In the genomic region with DNA sequence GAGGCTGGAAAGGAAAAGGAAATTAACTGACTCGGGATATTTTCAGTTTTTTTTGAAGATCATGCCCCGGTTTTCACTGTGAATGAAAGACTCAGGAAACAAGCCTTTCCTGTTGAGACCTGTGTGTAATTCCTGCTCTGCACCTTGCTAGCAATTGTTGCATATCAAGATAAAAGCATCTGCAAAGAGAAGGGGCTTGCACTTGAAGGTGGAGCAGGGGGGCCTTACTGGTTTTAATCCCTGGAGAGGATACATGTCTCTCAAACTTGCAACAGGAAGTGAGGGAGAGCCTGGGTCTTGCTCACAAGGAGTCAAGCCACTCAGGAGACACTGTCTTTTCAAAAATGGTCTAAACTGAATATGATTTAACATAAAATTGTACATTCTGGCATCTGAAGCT, we compare ENCODE assay signal across 13 cellular contexts.
A peak's percentile ranks its signal among the peaks of the same experiment; 100 is the strongest.
DNase-seq lines count a peak whose midpoint lies in the region; TF ChIP-seq lines count a peak whose summit lies in the region.
"Had no signal": no experiment of that assay in that cellular context is flagged by ENCODE, and none has a peak within 500 bp of the region (broad histone marks: within the 10 kb centered on the region; RNA-seq: fewer than 3 reads in every experiment).

No MANE protein-coding gene starts in this region.

- no peaks in the 10 kb centered on the region for H3K9me2 ChIP-seq in SU-DHL-6 (replicated peaks; ENCODE audit: insufficient read depth, low read length)
- H3K9me2 ChIP-seq in SK-N-SH = no peaks in the 10 kb centered on the region

- H3K4me2 ChIP-seq in SU-DHL-6 (ENCODE audit: low read depth, low read length, poor library complexity, severe bottlenecking) (peak overlapping the region; percentile 3), SK-N-SH (no peak overlapping the region)

- no peaks in the 10 kb centered on the region for H3K36me3 ChIP-seq in CD8-positive, alpha-beta memory T cell (ENCODE audit: insufficient read depth, low read length)
- no peaks in the 10 kb centered on the region for H3K36me3 ChIP-seq in SU-DHL-6 (ENCODE audit: low read length)
- no peaks in the 10 kb centered on the region for H3K36me3 ChIP-seq in stomach
- no peaks in the 10 kb centered on the region for H3K36me3 ChIP-seq in SK-N-SH (replicated peaks in 1 of 2; ENCODE audit: control insufficient read depth in 1 of 2, insufficient read depth in 2 of 2, low read length in 1 of 2)

- intact Hi-C loops in stomach (cut with DNase I; ENCODE audit: low total_unique reads) = no loop called here

- peak overlapping the region in 5 of 8 donors; percentile 26 to 72 (median 51) for H3K27ac Mint-ChIP-seq in CD8-positive, alpha-beta memory T cell

- TF ChIP-seq POLR2A in stomach (IDR thresholded peaks at IDR 0.05) = no peak

- TF ChIP-seq EP300 in stomach (IDR thresholded peaks at IDR 0.05) (no peak), SK-N-SH (IDR thresholded peaks at IDR 0.05; ENCODE audit: borderline replicate concordance in 1 of 2, low read depth in 1 of 2, low read length in 1 of 2) (no peak)

- TF ChIP-seq CTCF in SU-DHL-6 (IDR thresholded peaks at IDR 0.05; ENCODE audit: insufficient read depth, low read length, poor library complexity, severe bottlenecking) = no peak
- no peak for TF ChIP-seq CTCF in GM20000 (IDR thresholded peaks at IDR 0.05; ENCODE audit: extremely low read depth, missing control alignments)
- no peak for TF ChIP-seq CTCF in stomach (IDR thresholded peaks at IDR 0.05)
- TF ChIP-seq CTCF in SK-N-SH (IDR thresholded peaks at IDR 0.05) = no peak

- H3K9me3 Mint-ChIP-seq in CD8-positive, alpha-beta memory T cell = no peaks in the 10 kb centered on the region

- H2AFZ ChIP-seq in SU-DHL-6 (ENCODE audit: low read depth, low read length, severe bottlenecking) (peak overlapping the region; percentile 73), SK-N-SH (ENCODE audit: low read depth) (no peak overlapping the region)

- DNase-seq in AML-193 (lab: John Stamatoyannopoulos, UW) = peak; percentile 59 to 62
- no peak for DNase-seq in CD8-positive, alpha-beta memory T cell
- peak; percentile 43 for DNase-seq in islet precursor cell
- no peak for DNase-seq in GM20000 (ENCODE audit: low spot score)
- no peak for DNase-seq in AG08396 (ENCODE audit: low spot score)
- DNase-seq in stomach = no peak
- DNase-seq in SK-N-SH = no peak
- DNase-seq: activated CD8-positive, alpha-beta memory T cell treated with anti-CD3 and anti-CD28 coated beads, Interleukin-2, amount 50 U/mL, for 48 hours; hypothalamus; retina; stimulated activated CD4-positive, alpha-beta T cell treated with anti-CD3 and anti-CD28 coated beads, Interleukin-4, amount 100 ng/mL, for 4 hours; T-helper 9 cell had no signal

- CTCF ChIA-PET in CD8-positive, alpha-beta memory T cell (lab: Charles Lee) = interaction anchor here (0.7 to 1.6 kb wide), 2 partner anchors 50 to 830 kb away, joined by 3 read pairs; no protein-coding TSS in a partner anchor
- CTCF ChIA-PET in SK-N-SH (lab: Yijun Ruan, JAX) = interaction anchor here (1.0 to 1.2 kb wide), 2 partner anchors 10 to 12 kb away, joined by 3 to 4 read pairs; no protein-coding TSS in a partner anchor

- H3K27ac ChIP-seq in CD8-positive, alpha-beta memory T cell (ENCODE audit: low read depth, low read length) = no peak overlapping the region
- H3K27ac ChIP-seq in SU-DHL-6 (ENCODE audit: low read depth, low read length) (no peak overlapping the region), stomach (no peak overlapping the region), SK-N-SH (ENCODE audit: low read depth in 2 of 2, low read length in 1 of 2) (no peak overlapping the region)

- no peak overlapping the region for H3K4me3 ChIP-seq in CD8-positive, alpha-beta memory T cell (ENCODE audit: low read length)
- H3K4me3 ChIP-seq in SU-DHL-6 (ENCODE audit: insufficient read depth, low read length, poor library complexity, severe bottlenecking) (no peak overlapping the region), stomach (no peak overlapping the region), SK-N-SH (ENCODE audit: low read depth in 2 of 2, low read length in 1 of 2) (no peak overlapping the region)

- 6 to 28% (median 15%) methylated on average over 2 of the region's 2 CpGs for WGBS in stomach, 5 donors
- WGBS in SK-N-SH (ENCODE audit: low lambda C conversion rate) = 40% methylated on average over 2 of the region's 2 CpGs

- H3K79me2 ChIP-seq in SU-DHL-6 (ENCODE audit: insufficient read depth, low read length) (no peaks in the 10 kb centered on the region), SK-N-SH (ENCODE audit: insufficient read depth) (no peaks in the 10 kb centered on the region)

- H4K20me1 ChIP-seq in SU-DHL-6 (ENCODE audit: low read depth, low read length) (no peaks in the 10 kb centered on the region), SK-N-SH (ENCODE audit: insufficient read depth) (no peaks in the 10 kb centered on the region)

- no peaks in the 10 kb centered on the region for H3K9me3 ChIP-seq in CD8-positive, alpha-beta memory T cell (ENCODE audit: low read length)
- H3K9me3 ChIP-seq in SU-DHL-6 (ENCODE audit: insufficient read depth, low read length) (no peaks in the 10 kb centered on the region), stomach (no peaks in the 10 kb centered on the region), SK-N-SH (no peaks in the 10 kb centered on the region)

- peaks cover 12 to 23% (median 22%) of the 10 kb centered on the region in 3 donors for H3K4me1 Mint-ChIP-seq in CD8-positive, alpha-beta memory T cell

- no peak overlapping the region; the same call in 1 of the 2 replicates for H3K9ac ChIP-seq in SU-DHL-6 (ENCODE audit: low read length)
- H3K9ac ChIP-seq in SK-N-SH = no peak overlapping the region

- no peaks in the 10 kb centered on the region for H3K27me3 Mint-ChIP-seq in CD8-positive, alpha-beta memory T cell

- H3F3A ChIP-seq in SU-DHL-6 (ENCODE audit: insufficient read depth) (no peaks in the 10 kb centered on the region; the same call in 1 of the 2 replicates), SK-N-SH (replicated peaks; ENCODE audit: insufficient read depth) (no peaks in the 10 kb centered on the region)

- peaks cover 13% of the 10 kb centered on the region for H3K4me1 ChIP-seq in CD8-positive, alpha-beta memory T cell (ENCODE audit: insufficient read depth, low read length)
- H3K4me1 ChIP-seq in stomach = peaks cover 7 to 51% (median 11%) of the 10 kb centered on the region in 4 donors
- peaks cover 0 to 4% of the 10 kb centered on the region in 2 experiments; a peak in 1 of 4 replicates for H3K4me1 ChIP-seq in SK-N-SH (ENCODE audit: control insufficient read depth in 1 of 2, insufficient read depth in 2 of 2, low read depth in 1 of 2, low read length in 1 of 2)

- no peaks in the 10 kb centered on the region for H3K36me3 Mint-ChIP-seq in CD8-positive, alpha-beta memory T cell

- POLR2A ChIA-PET in CD8-positive, alpha-beta memory T cell (lab: Charles Lee) = no interaction called here
- POLR2A ChIA-PET in SK-N-SH (lab: Yijun Ruan, JAX) = no interaction called here

- H3K4me3 Mint-ChIP-seq in CD8-positive, alpha-beta memory T cell = peak overlapping the region in 1 of 7 donors; percentile 20

- no peaks in the 10 kb centered on the region for H3K27me3 ChIP-seq in CD8-positive, alpha-beta memory T cell (ENCODE audit: insufficient read depth, low read length, poor library complexity, severe bottlenecking)
- H3K27me3 ChIP-seq in SU-DHL-6 (ENCODE audit: low read length) (no peaks in the 10 kb centered on the region), stomach (no peaks in the 10 kb centered on the region), SK-N-SH (ENCODE audit: insufficient read depth) (no peaks in the 10 kb centered on the region)

- TF ChIP-seq RAD21 in SK-N-SH (IDR thresholded peaks at IDR 0.05; ENCODE audit: low read length) = no peak

TF ChIP-seq in SK-N-SH, 30 proteins besides CTCF, POLR2A, EP300 and RAD21 (continues in another document):
- no peak for TF ChIP-seq YY1 (IDR thresholded peaks at IDR 0.05; ENCODE audit: low read depth)
- TF ChIP-seq, protein P1, sequence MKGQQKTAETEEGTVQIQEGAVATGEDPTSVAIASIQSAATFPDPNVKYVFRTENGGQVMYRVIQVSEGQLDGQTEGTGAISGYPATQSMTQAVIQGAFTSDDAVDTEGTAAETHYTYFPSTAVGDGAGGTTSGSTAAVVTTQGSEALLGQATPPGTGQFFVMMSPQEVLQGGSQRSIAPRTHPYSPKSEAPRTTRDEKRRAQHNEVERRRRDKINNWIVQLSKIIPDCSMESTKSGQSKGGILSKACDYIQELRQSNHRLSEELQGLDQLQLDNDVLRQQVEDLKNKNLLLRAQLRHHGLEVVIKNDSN (IDR thresholded peaks at IDR 0.05; ENCODE audit: borderline replicate concordance, low read depth) = no peak
- TF ChIP-seq CHD2 (IDR thresholded peaks at IDR 0.05; ENCODE audit: low read length, partially characterized antibody) = no peak
- no peak for TF ChIP-seq MXI1 (IDR thresholded peaks at IDR 0.05; ENCODE audit: low read depth, low read length)
- no peak for TF ChIP-seq SMC3 (IDR thresholded peaks at IDR 0.05; ENCODE audit: low read depth, low read length)
- no peak for TF ChIP-seq MEF2A (IDR thresholded peaks at IDR 0.05; ENCODE audit: borderline replicate concordance, low read depth)
- TF ChIP-seq RXRA (IDR thresholded peaks at IDR 0.05; ENCODE audit: borderline replicate concordance, low read depth) = no peak
- no peak for TF ChIP-seq TAF1 (IDR thresholded peaks at IDR 0.05; ENCODE audit: borderline replicate concordance, low read depth, low read length)
- TF ChIP-seq SIN3A (IDR thresholded peaks at IDR 0.05; ENCODE audit: borderline replicate concordance, low read depth, low read length) = no peak
- no peak for TF ChIP-seq TEAD4 (IDR thresholded peaks at IDR 0.05; ENCODE audit: borderline replicate concordance, insufficient read depth)
- no peak for TF ChIP-seq FOSL2 (IDR thresholded peaks at IDR 0.05; ENCODE audit: borderline replicate concordance, low read depth)
- TF ChIP-seq NFIC (IDR thresholded peaks at IDR 0.05; ENCODE audit: borderline replicate concordance) = no peak
- TF ChIP-seq FOXJ3 (CRISPR knock-in tag; IDR thresholded peaks at IDR 0.05) = no peak
- no peak for TF ChIP-seq GATA2 (CRISPR knock-in tag; IDR thresholded peaks at IDR 0.05)
- TF ChIP-seq, protein P2, sequence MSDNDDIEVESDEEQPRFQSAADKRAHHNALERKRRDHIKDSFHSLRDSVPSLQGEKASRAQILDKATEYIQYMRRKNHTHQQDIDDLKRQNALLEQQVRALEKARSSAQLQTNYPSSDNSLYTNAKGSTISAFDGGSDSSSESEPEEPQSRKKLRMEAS (IDR thresholded peaks at IDR 0.05; ENCODE audit: low read depth) = no peak
- TF ChIP-seq NRF1 (IDR thresholded peaks at IDR 0.05; ENCODE audit: low read depth, low read length) = no peak
- TF ChIP-seq, protein P3, sequence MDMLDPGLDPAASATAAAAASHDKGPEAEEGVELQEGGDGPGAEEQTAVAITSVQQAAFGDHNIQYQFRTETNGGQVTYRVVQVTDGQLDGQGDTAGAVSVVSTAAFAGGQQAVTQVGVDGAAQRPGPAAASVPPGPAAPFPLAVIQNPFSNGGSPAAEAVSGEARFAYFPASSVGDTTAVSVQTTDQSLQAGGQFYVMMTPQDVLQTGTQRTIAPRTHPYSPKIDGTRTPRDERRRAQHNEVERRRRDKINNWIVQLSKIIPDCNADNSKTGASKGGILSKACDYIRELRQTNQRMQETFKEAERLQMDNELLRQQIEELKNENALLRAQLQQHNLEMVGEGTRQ (IDR thresholded peaks at IDR 0.05; ENCODE audit: borderline replicate concordance, low read depth, low read length) = no peak

Comparison
In these comparisons a context has a peak if more than half of its experiments do, and no peak if none do; other contexts are left out.
1. DNase-seq: peak in AML-193 (2 of 2) and islet precursor cell (single experiment); none in CD8-positive, alpha-beta memory T cell (0 of 5), GM20000 (single experiment), AG08396 (single experiment), stomach (single experiment) and SK-N-SH (single experiment).